In genomic region chr5:125402787-125403186, GRCh38 we compare ENCODE assay signal across 19 cellular contexts.
DNase-seq lines count a peak whose midpoint lies in the region; ATAC-seq and TF ChIP-seq lines count a peak whose summit lies in the region.
"Had no signal": no experiment of that assay in that cellular context is flagged by ENCODE, and none has a peak within 500 bp of the region (broad histone marks: within the 10 kb centered on the region; RNA-seq: fewer than 3 reads in every experiment).

No MANE protein-coding gene starts in this region.

- H3K9me2 ChIP-seq in PC-9 (ENCODE audit: insufficient read depth) (no peaks in the 10 kb centered on the region), hepatocyte (replicated peaks; ENCODE audit: insufficient read depth) (no peaks in the 10 kb centered on the region)

- TF ChIP-seq CTCF in HEK293 (tag by site-specific recombination; IDR thresholded peaks at IDR 0.05) (no peak), PC-9 (conservative IDR thresholded peaks at IDR 0.05) (no peak), hepatocyte (IDR thresholded peaks at IDR 0.05; ENCODE audit: poor library complexity) (no peak), type B pancreatic cell (conservative IDR thresholded peaks at IDR 0.05) (no peak)

- H3F3A ChIP-seq in PC-9 (ENCODE audit: insufficient read depth, low read depth): peaks cover 10% of the 10 kb centered on the region

- H3K27me3 Mint-ChIP-seq in type B pancreatic cell: no peaks in the 10 kb centered on the region
- no peaks in the 10 kb centered on the region for H3K27me3 Mint-ChIP-seq in CD4-positive, alpha-beta memory T cell
- H3K27me3 Mint-ChIP-seq: CD4-positive, CD25-positive, alpha-beta regulatory T cell had no signal

- H3K27me3 ChIP-seq in PC-9 (ENCODE audit: insufficient read depth, low read depth) (no peaks in the 10 kb centered on the region), hepatocyte (no peaks in the 10 kb centered on the region)
- no peaks in the 10 kb centered on the region for H3K27me3 ChIP-seq in CD4-positive, alpha-beta memory T cell (ENCODE audit: insufficient read depth, low read length)
- H3K27me3 ChIP-seq: Peyer's patch, SJSA1 had no signal

- CTCF ChIA-PET in HEK293 (lab: Yijun Ruan, JAX) (interaction anchor here (0.6 kb wide), 1 partner anchor 56 kb away, joined by 3 read pairs; no protein-coding TSS in a partner anchor), PC-9 (lab: Charles Lee) (no interaction called here)
- CTCF ChIA-PET in CD4-positive, alpha-beta memory T cell (lab: Charles Lee; ENCODE audit: partially characterized antibody): interaction anchor here (0.6 kb wide), 1 partner anchor 147 kb away, joined by 3 read pairs; no protein-coding TSS in a partner anchor

- 0 out of 2 replicates have a peak, but pooled peaks cover 4% of the 10 kb centered on the region for H3K4me1 ChIP-seq in HEK293 (ENCODE audit: control insufficient read depth, insufficient read depth, low read length)
- peaks cover 19% of the 10 kb centered on the region for H3K4me1 ChIP-seq in PC-9 (replicated peaks; ENCODE audit: insufficient read depth)
- peaks cover 3% of the 10 kb centered on the region for H3K4me1 ChIP-seq in hepatocyte (ENCODE audit: insufficient read depth)
- no peaks in the 10 kb centered on the region for H3K4me1 ChIP-seq in CD4-positive, alpha-beta memory T cell (ENCODE audit: insufficient read depth, low read length)
- H3K4me1 ChIP-seq: Peyer's patch, SJSA1 had no signal

- intact Hi-C loops in PC-9 (cut with micrococcal nuclease; ENCODE audit: unreplicated experiment): no loop called here
- intact Hi-C loops in CD4-positive, alpha-beta memory T cell (cut with micrococcal nuclease): no loop called here

- peaks cover 3% of the 10 kb centered on the region for H3K36me3 Mint-ChIP-seq in type B pancreatic cell
- H3K36me3 Mint-ChIP-seq in CD4-positive, alpha-beta memory T cell: no peaks in the 10 kb centered on the region
- H3K36me3 Mint-ChIP-seq: CD4-positive, CD25-positive, alpha-beta regulatory T cell had no signal

- BruUV-seq in PC-9 (replicated peaks; lab: Mats Ljungman, UMichigan): no TSS peak

- DNase-seq in PC-9 (no peak), hepatocyte (ENCODE audit: low spot score) (no peak), type B pancreatic cell (ENCODE audit: extremely low spot score, unreplicated experiment) (no peak), GM19240 (ENCODE audit: insufficient read length, low spot score) (no peak)
- no peak for DNase-seq in CD4-positive, alpha-beta memory T cell
- DNase-seq: CD4-positive, CD25-positive, alpha-beta regulatory T cell; COR-L47; DMS 273 treated with DMSO at 0.1 percent for 48 hours; GOT3; IMR-90; NCI-H1417; NCI-H187 treated with DMSO at 0.1 percent for 48 hours; NCI-H510A; Peyer's patch had no signal

- H3K36me3 ChIP-seq in HEK293 (ENCODE audit: control insufficient read depth in 2 of 2, insufficient read depth in 1 of 2, low read length in 2 of 2) (no peaks in the 10 kb centered on the region), PC-9 (ENCODE audit: low read depth) (0 out of 2 replicates have a peak, but pooled peaks cover 7% of the 10 kb centered on the region), hepatocyte (replicated peaks; ENCODE audit: insufficient read depth, low read depth) (no peaks in the 10 kb centered on the region)
- H3K36me3 ChIP-seq in CD4-positive, alpha-beta memory T cell (ENCODE audit: insufficient read depth, low read length): no peaks in the 10 kb centered on the region
- H3K36me3 ChIP-seq: Peyer's patch, SJSA1 had no signal

- H3K79me2 ChIP-seq in PC-9 (ENCODE audit: low read depth) (no peaks in the 10 kb centered on the region), hepatocyte (no peaks in the 10 kb centered on the region)

- no peak for ATAC-seq in HG03135 (IDR thresholded peaks at IDR 0.05; ENCODE audit: unreplicated experiment)
- ATAC-seq: HCT116, Right ventricle myocardium inferior had no signal

- no peak overlapping the region for H3K27ac Mint-ChIP-seq in type B pancreatic cell
- H3K27ac Mint-ChIP-seq in CD4-positive, alpha-beta memory T cell: no peak overlapping the region
- H3K27ac Mint-ChIP-seq: CD4-positive, CD25-positive, alpha-beta regulatory T cell had no signal

- POLR2A ChIA-PET in HEK293 (lab: Yijun Ruan, JAX) (no interaction called here), PC-9 (lab: Charles Lee; ENCODE audit: unreplicated experiment) (no interaction called here)
- POLR2A ChIA-PET in CD4-positive, alpha-beta memory T cell (lab: Charles Lee; ENCODE audit: partially characterized antibody): no interaction called here

- peaks cover 10% of the 10 kb centered on the region for H3K4me1 Mint-ChIP-seq in type B pancreatic cell (ENCODE audit: unreplicated experiment)
- no peaks in the 10 kb centered on the region for H3K4me1 Mint-ChIP-seq in CD4-positive, alpha-beta memory T cell
- H3K4me1 Mint-ChIP-seq: CD4-positive, CD25-positive, alpha-beta regulatory T cell had no signal

- H3K4me2 ChIP-seq in PC-9 (no peak overlapping the region), hepatocyte (peak overlapping the region; percentile 64)

- 50% methylated on average over 4 of the region's 4 CpGs for WGBS in hepatocyte (ENCODE audit: low lambda C conversion rate, missing lambda C conversion rate)

- H3K4me3 ChIP-seq in HEK293 (ENCODE audit: low read depth, low read length) (no peak overlapping the region), PC-9 (no peak overlapping the region), hepatocyte (no peak overlapping the region)
- H3K4me3 ChIP-seq in CD4-positive, alpha-beta memory T cell (ENCODE audit: low read length in 2 of 2): no peak overlapping the region
- H3K4me3 ChIP-seq: Peyer's patch, SJSA1 had no signal

- H3K4me3 Mint-ChIP-seq in type B pancreatic cell: peak overlapping the region; percentile 53
- H3K4me3 Mint-ChIP-seq in CD4-positive, alpha-beta memory T cell: no peak overlapping the region
- H3K4me3 Mint-ChIP-seq: CD4-positive, CD25-positive, alpha-beta regulatory T cell had no signal

- peaks cover 4% of the 10 kb centered on the region for H3K9me3 Mint-ChIP-seq in type B pancreatic cell
- H3K9me3 Mint-ChIP-seq in CD4-positive, alpha-beta memory T cell: peaks cover 2 to 20% (median 7%) of the 10 kb centered on the region in 8 donors

- H3K9me3 ChIP-seq in HEK293 (ENCODE audit: control insufficient read depth, insufficient read depth, low read depth, low read length) (no peaks in the 10 kb centered on the region), PC-9 (ENCODE audit: insufficient read depth, low read depth) (peaks cover 46% of the 10 kb centered on the region), hepatocyte (ENCODE audit: low read depth) (no peaks in the 10 kb centered on the region)
- H3K9me3 ChIP-seq in CD4-positive, alpha-beta memory T cell (ENCODE audit: control insufficient read depth in 1 of 2, low read length in 2 of 2): no peaks in the 10 kb centered on the region
- H3K9me3 ChIP-seq: Peyer's patch, SJSA1 had no signal

- H3K27ac ChIP-seq in HEK293 (ENCODE audit: extremely low read depth, low read depth, low read length) (0 out of 2 replicates have a peak overlapping the region, but pooled peaks have one; percentile 0), PC-9 (peak overlapping the region; percentile 64), hepatocyte (no peak overlapping the region)
- H3K27ac ChIP-seq in CD4-positive, alpha-beta memory T cell (ENCODE audit: low read depth, low read length): no peak overlapping the region
- H3K27ac ChIP-seq: Peyer's patch, SJSA1 had no signal

- no peak overlapping the region for H2AFZ ChIP-seq in PC-9
- H2AFZ ChIP-seq in hepatocyte: no peak overlapping the region

- H4K20me1 ChIP-seq in PC-9 (ENCODE audit: insufficient read depth) (no peaks in the 10 kb centered on the region), hepatocyte (ENCODE audit: insufficient read depth, poor library complexity, severe bottlenecking) (no peaks in the 10 kb centered on the region)

TF ChIP-seq in HEK293, 187 proteins besides CTCF, POLR2A, EP300 and RAD21:
- TF ChIP-seq KLF16 (tag by site-specific recombination; IDR thresholded peaks at IDR 0.05) (no peak), ZNF792 (tag by site-specific recombination; IDR thresholded peaks at IDR 0.05) (no peak), ZNF426 (tag by site-specific recombination; IDR thresholded peaks at IDR 0.05) (no peak), ZNF626 (tag by site-specific recombination; IDR thresholded peaks at IDR 0.05) (no peak), ZNF777 (tag by site-specific recombination; IDR thresholded peaks at IDR 0.05; ENCODE audit: borderline replicate concordance) (no peak), ZNF211 (tag by site-specific recombination; IDR thresholded peaks at IDR 0.05; ENCODE audit: low read depth) (no peak), ZNF701 (tag by site-specific recombination; IDR thresholded peaks at IDR 0.05) (no peak), SALL2 (tag by site-specific recombination; IDR thresholded peaks at IDR 0.05; ENCODE audit: borderline replicate concordance) (no peak), RBAK (tag by site-specific recombination; IDR thresholded peaks at IDR 0.05) (no peak), ZNF2 (tag by site-specific recombination; IDR thresholded peaks at IDR 0.05) (no peak)
TF ChIP-seq in HEK293: peak in this region for 0.

Comparison
In these comparisons a context has a peak if more than half of its experiments do, and no peak if none do; other contexts are left out.
1. H3K27ac ChIP-seq: peak in HEK293 (single experiment) and PC-9 (single experiment); none in hepatocyte (single experiment) and CD4-positive, alpha-beta memory T cell (single experiment).